8 cellular contexts compared by ENCODE assay signal in the genomic region with DNA sequence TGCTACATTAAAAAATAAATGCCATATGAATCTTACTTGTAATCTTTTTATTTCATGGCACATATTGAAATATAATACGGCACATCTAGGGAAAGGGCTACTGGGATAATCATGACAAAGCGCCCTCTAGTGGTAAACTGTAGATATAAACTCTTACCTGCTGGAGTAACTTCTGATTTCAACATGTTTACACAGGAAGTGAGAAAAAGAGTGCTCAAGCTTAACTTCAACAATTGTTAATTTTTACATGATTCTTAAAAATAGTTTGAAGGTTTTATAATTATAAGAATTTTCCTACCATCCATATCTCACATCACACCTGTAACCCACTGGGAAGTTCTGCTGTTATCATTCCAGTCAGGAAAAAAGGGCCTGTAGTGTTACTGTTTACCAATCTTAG. TPM values are rescaled to one million over a fixed set of nuclear protein-coding genes. Genes with fewer than 3 reads are reported as not detected.
A peak's percentile ranks its signal among the peaks of the same experiment; 100 is the strongest.
DNase-seq lines count a peak whose midpoint lies in the region; ATAC-seq, FAIRE-seq and TF ChIP-seq lines count a peak whose summit lies in the region.

No MANE protein-coding gene starts in this region.

- no peak overlapping the region for H2AFZ ChIP-seq in mammary epithelial cell (ENCODE audit: low read depth, low read length)

- H3K4me3 ChIP-seq in A549, result no peak overlapping the region
- no peak overlapping the region for H3K4me3 ChIP-seq in GM12864 (ENCODE audit: low read depth, low read length)
- H3K4me3 ChIP-seq in Jurkat, Clone E6-1 (ENCODE audit: low read length), result no peak overlapping the region
- no peak overlapping the region for H3K4me3 ChIP-seq in mammary epithelial cell (replicated peaks in 1 of 3; ENCODE audit: insufficient read depth in 1 of 3, low read depth in 2 of 3, low read length in 3 of 3)
- no peak overlapping the region for H3K4me3 ChIP-seq in right lobe of liver

- peaks cover 10% of the 10 kb centered on the region for H3K79me2 ChIP-seq in mammary epithelial cell (ENCODE audit: insufficient read depth, low read length)

- H3K4me2 ChIP-seq in A549, result 0 out of 3 replicates have a peak overlapping the region, but pooled peaks have one; percentile 8
- H3K4me2 ChIP-seq in mammary epithelial cell (ENCODE audit: insufficient read depth, low read depth, low read length), result no peak overlapping the region

- TF ChIP-seq EP300 in A549 (IDR thresholded peaks at IDR 0.05), result no peak

- H3K27ac ChIP-seq in A549 (no peak overlapping the region), mammary epithelial cell (ENCODE audit: insufficient read depth, low read depth, low read length) (no peak overlapping the region), right lobe of liver (no peak overlapping the region)

- peak; percentile 53 to 63 for TF ChIP-seq RAD21 in A549 (conservative IDR thresholded peaks at IDR 0.05 in 1 of 2, IDR thresholded peaks at IDR 0.05 in 1 of 2)

- no TSS peak for BruUV-seq in mammary epithelial cell (replicated peaks; lab: Mats Ljungman, UMichigan)

- CTCF ChIA-PET in A549 (lab: Yijun Ruan, JAX) (interaction anchor here (0.6 to 3.5 kb wide), 16 partner anchors 9 to 827 kb away, joined by 3 to 22 read pairs (median 4); no protein-coding TSS in a partner anchor), mammary epithelial cell (lab: Charles Lee; ENCODE audit: low non-redundant PET) (no interaction called here)

- DNase-seq in A549 (ENCODE audit: low read depth in 1 of 2, low spot score in 1 of 2) (peak; percentile 38 to 65), GM12864 (ENCODE audit: low read depth) (peak; percentile 36), NOMO-1 treated with DMSO at 0.1 percent for 48 hours (lab: John Stamatoyannopoulos, UW; ENCODE audit: unreplicated experiment) (peak; percentile 95), mammary epithelial cell (peak; percentile 51), right lobe of liver (no peak), NK-92 (lab: John Stamatoyannopoulos, UW; ENCODE audit: unreplicated experiment) (no peak)
- DNase-seq in Jurkat, Clone E6-1 (ENCODE audit: low read depth, low spot score), result peak; percentile 68
- no peak for DNase-seq in activated T-cell treated with anti-CD3 and anti-CD28 coated beads, Interleukin-2, amount 50 U/mL, for 48 hours

- dilution Hi-C loops in mammary epithelial cell (cut with HindIII; ENCODE audit: low sequenced_read_pairs), result no loop called here

- TF ChIP-seq CTCF in A549 (IDR thresholded peaks at IDR 0.05) (peak; percentile 86), GM12864 (IDR thresholded peaks at IDR 0.05; ENCODE audit: low read depth, low read length, missing control alignments) (peak; percentile 55), mammary epithelial cell (conservative IDR thresholded peaks at IDR 0.05 in 1 of 2, IDR thresholded peaks at IDR 0.05 in 1 of 2; ENCODE audit: extremely low read depth in 1 of 2, insufficient read depth in 1 of 2, low read depth in 1 of 2, low read length in 2 of 2) (peak; percentile 61 to 63), right lobe of liver (IDR thresholded peaks at IDR 0.05) (peak; percentile 74 to 88 (median 84))

- no peak for FAIRE-seq in A549 (lab: Jason Lieb, UNC)

- no peak for TF ChIP-seq POLR2A in A549 (IDR thresholded peaks at IDR 0.05; ENCODE audit: low read length)
- TF ChIP-seq POLR2A in right lobe of liver (IDR thresholded peaks at IDR 0.05), result no peak

- no peak overlapping the region for H3K9ac ChIP-seq in mammary epithelial cell (ENCODE audit: insufficient read depth, low read length)

- H3K4me1 ChIP-seq in A549, result peaks cover 11% of the 10 kb centered on the region; the same call in 2 of the 3 replicates
- no peaks in the 10 kb centered on the region for H3K4me1 ChIP-seq in mammary epithelial cell (ENCODE audit: insufficient read depth, low read length)
- H3K4me1 ChIP-seq in right lobe of liver, result peaks cover 0 to 5% (median 0%) of the 10 kb centered on the region in 4 donors

- no peaks in the 10 kb centered on the region for H3K27me3 ChIP-seq in mammary epithelial cell (ENCODE audit: insufficient read depth, low read length)
- no peaks in the 10 kb centered on the region for H3K27me3 ChIP-seq in right lobe of liver

- ATAC-seq in A549, result no peak
- peak; percentile 55 to 60 (median 56) for ATAC-seq in right lobe of liver

- H4K20me1 ChIP-seq in mammary epithelial cell (ENCODE audit: insufficient read depth, low read length), result no peaks in the 10 kb centered on the region

- H3K36me3 ChIP-seq in mammary epithelial cell (ENCODE audit: insufficient read depth, low read length) (no peaks in the 10 kb centered on the region), right lobe of liver (no peaks in the 10 kb centered on the region)

- POLR2A ChIA-PET in A549 (lab: Yijun Ruan, JAX), result no interaction called here

- H3K9me3 ChIP-seq in A549 (no peaks in the 10 kb centered on the region), mammary epithelial cell (replicated peaks; ENCODE audit: insufficient read depth, low read length) (no peaks in the 10 kb centered on the region), right lobe of liver (no peaks in the 10 kb centered on the region)

- intact Hi-C loops in mammary epithelial cell (cut with micrococcal nuclease), result loop anchor here (1.0 kb wide), 2 partner anchors 50 to 136 kb away; no protein-coding TSS in a partner anchor
- intact Hi-C loops in right lobe of liver (cut with DNase I), result no loop called here

- WGBS in A549 (ENCODE audit: missing lambda C conversion rate), result 5% methylated on average over 2 of the region's 2 CpGs
- 0% methylated on average over 2 of the region's 2 CpGs for WGBS in mammary epithelial cell (ENCODE audit: low coverage, missing lambda C conversion rate)
- WGBS in right lobe of liver (ENCODE audit: insufficient coverage, low coverage, low lambda C conversion rate, missing lambda C conversion rate), result 0% methylated on average over 2 of the region's 2 CpGs

- in situ Hi-C loops in mammary epithelial cell (cut with MboI; ENCODE audit: low sequenced_read_pairs in 2 of 2), result loop anchor here in 1 of 2 donors (10.0 kb wide), 1 partner anchor 144 kb away; no protein-coding TSS in a partner anchor

TF ChIP-seq in A549, 52 proteins besides CTCF, POLR2A, EP300 and RAD21:
- TF ChIP-seq, protein P1, sequence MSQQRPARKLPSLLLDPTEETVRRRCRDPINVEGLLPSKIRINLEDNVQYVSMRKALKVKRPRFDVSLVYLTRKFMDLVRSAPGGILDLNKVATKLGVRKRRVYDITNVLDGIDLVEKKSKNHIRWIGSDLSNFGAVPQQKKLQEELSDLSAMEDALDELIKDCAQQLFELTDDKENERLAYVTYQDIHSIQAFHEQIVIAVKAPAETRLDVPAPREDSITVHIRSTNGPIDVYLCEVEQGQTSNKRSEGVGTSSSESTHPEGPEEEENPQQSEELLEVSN (IDR thresholded peaks at IDR 0.05; ENCODE audit: borderline replicate concordance, low read depth), result no peak
- peak; percentile 68 for TF ChIP-seq SMC3 (IDR thresholded peaks at IDR 0.05)
TF ChIP-seq in A549: peak in this region for 1.

RNA-seq across cellular contexts. Expression of a gene that starts 2.0 kb away (rescaled TPM):
- 0.04 and 0.05 TPM in 2 replicates for polyA plus RNA-seq in A549 (2011; rRNA removed)
- not detected in 2 replicates for polyA plus RNA-seq in A549 (2012; cell fraction: cytosol; rRNA removed)
- polyA plus RNA-seq in A549 (2012; cell fraction: nucleus; rRNA removed), result not detected in 2 replicates
- polyA plus RNA-seq in A549 (2017; fragmentation: RNase III; extraction: RNeasy Plus Mini Kit Qiagen cat#74134 plus additional on column Dnase treatment), result not detected in 3 replicates
- polyA minus RNA-seq in A549 (2011; rRNA and poly(A)+ RNA removed), result 0.12 TPM in 1 of 2 replicates, not detected in the other
- polyA plus RNA-seq in Jurkat, Clone E6-1 (2012; ENCODE audit: insufficient read depth, insufficient read length), result not detected
- total RNA-seq in mammary epithelial cell, result under 1 TPM in 1 of 2 donors, not detected in 1; 0.17 TPM
- not detected for polyA plus RNA-seq in mammary epithelial cell
- not detected for polyA minus RNA-seq in mammary epithelial cell
- total RNA-seq in right lobe of liver, result not detected

RNA-seq across cellular contexts. Expression of a gene that starts 3.9 kb away (rescaled TPM):
- polyA plus RNA-seq in A549 (2011; rRNA removed) (18.3 and 19.0 TPM in 2 replicates), A549 (2017; fragmentation: RNase III; extraction: RNeasy Plus Mini Kit Qiagen cat#74134 plus additional on column Dnase treatment) (7.9 to 8.9 TPM (median 8.2 TPM) in 3 replicates), mammary epithelial cell (6.9 TPM)
- 2.3 and 2.5 TPM in 2 replicates for polyA plus RNA-seq in A549 (2012; cell fraction: cytosol; rRNA removed)
- polyA plus RNA-seq in A549 (2012; cell fraction: nucleus; rRNA removed), result 3.0 and 3.2 TPM in 2 replicates
- polyA minus RNA-seq in A549 (2011; rRNA and poly(A)+ RNA removed), result 12.1 and 19.2 TPM in 2 replicates
- polyA plus RNA-seq in Jurkat, Clone E6-1 (2012; ENCODE audit: insufficient read depth, insufficient read length), result 9.4 TPM
- total RNA-seq in mammary epithelial cell (10 to 100 TPM; 18.4 to 31.3 TPM), right lobe of liver (10 to 100 TPM in 5 of 6 experiments, 1 to 10 TPM in 1; 9.0 to 19.1 (median 11.5) TPM)
- polyA minus RNA-seq in mammary epithelial cell, result 42.3 TPM

Comparison
In these comparisons a context has a peak if more than half of its experiments do, and no peak if none do; other contexts are left out.
1. ATAC-seq: peak in right lobe of liver (4 of 4); none in A549 (0 of 2).
2. DNase-seq: peak in A549 (2 of 2), GM12864 (single experiment), Jurkat, Clone E6-1 (single experiment), NOMO-1 treated with DMSO at 0.1 percent for 48 hours (single experiment) and mammary epithelial cell (single experiment); none in right lobe of liver (0 of 3), NK-92 (single experiment) and activated T-cell treated with anti-CD3 and anti-CD28 coated beads, Interleukin-2, amount 50 U/mL, for 48 hours (0 of 2).
3. Peak in every context shown above with its lines, with median percentiles within 50 percentile points of each other: CTCF ChIP-seq.